Comparison of ENCODE assay signal across 1 cellular context in the genomic region with DNA sequence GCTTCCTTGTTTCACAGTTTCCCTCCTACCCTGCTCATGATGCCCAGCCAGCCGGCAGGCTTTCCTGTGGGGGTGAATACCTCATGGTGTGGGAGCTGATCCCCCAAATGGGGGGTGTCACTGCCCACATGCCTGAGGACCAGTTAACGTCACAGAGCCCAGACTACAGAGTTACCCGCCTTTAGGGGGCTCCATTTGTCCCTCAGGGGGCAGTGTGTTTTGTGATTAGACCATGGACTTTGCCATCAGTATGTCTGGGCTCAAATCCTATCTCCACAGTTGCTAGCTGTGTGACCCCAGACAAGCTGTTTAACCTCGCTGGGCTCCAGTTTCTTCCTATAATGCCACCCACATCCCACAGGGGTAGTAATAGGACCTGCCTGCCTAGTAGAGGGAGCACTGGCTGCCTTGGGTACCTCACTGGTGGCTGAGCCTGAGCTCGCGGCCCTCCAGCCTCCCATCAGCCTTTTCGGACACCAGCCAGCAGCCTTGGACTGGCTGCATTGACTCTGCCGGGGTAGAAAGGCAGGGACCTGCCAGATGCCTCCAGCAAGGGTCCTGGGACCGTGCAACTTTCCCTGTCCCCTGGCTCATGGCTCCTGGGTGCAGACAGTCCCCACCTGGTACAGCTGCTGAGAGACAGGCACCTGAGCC.
TF ChIP-seq lines count a peak whose summit lies in the region.

No MANE protein-coding gene starts in this region.

TF ChIP-seq in HepG2, 621 proteins besides CTCF, POLR2A, EP300 and RAD21 (continued from another document and continues in another):
- TF ChIP-seq THRA (CRISPR knock-in tag; IDR thresholded peaks at IDR 0.05; ENCODE audit: borderline replicate concordance): no peak
- no peak for TF ChIP-seq NRL (CRISPR knock-in tag; IDR thresholded peaks at IDR 0.05; ENCODE audit: borderline replicate concordance)
- no peak for TF ChIP-seq ZNF101 (CRISPR knock-in tag; IDR thresholded peaks at IDR 0.05; ENCODE audit: borderline replicate concordance, low read depth)
- TF ChIP-seq ZNF563 (CRISPR knock-in tag; IDR thresholded peaks at IDR 0.05): 0 out of 2 replicates have a peak, but pooled peaks have one; percentile 59
- TF ChIP-seq ZNF598 (CRISPR knock-in tag; IDR thresholded peaks at IDR 0.05; ENCODE audit: borderline replicate concordance): no peak
- no peak for TF ChIP-seq ETS1 (CRISPR knock-in tag; IDR thresholded peaks at IDR 0.05)
- peak; percentile 28; the same call in 1 of the 2 replicates for TF ChIP-seq ZNF646 (CRISPR knock-in tag; IDR thresholded peaks at IDR 0.05)
- no peak for TF ChIP-seq BRF2 (CRISPR knock-in tag; IDR thresholded peaks at IDR 0.05)
- TF ChIP-seq TFE3 (CRISPR knock-in tag; IDR thresholded peaks at IDR 0.05): no peak
- peak; percentile 65; the same call in 1 of the 2 replicates for TF ChIP-seq ZMYM4 (CRISPR knock-in tag; IDR thresholded peaks at IDR 0.05)
- TF ChIP-seq GFI1 (CRISPR knock-in tag; IDR thresholded peaks at IDR 0.05; ENCODE audit: borderline replicate concordance): no peak
- TF ChIP-seq SRSF4 (IDR thresholded peaks at IDR 0.05; ENCODE audit: low read depth, low read length, poor library complexity, severe bottlenecking): no peak
- no peak for TF ChIP-seq GPBP1L1 (CRISPR knock-in tag; IDR thresholded peaks at IDR 0.05)
- TF ChIP-seq ZNF629 (CRISPR knock-in tag; conservative IDR thresholded peaks at IDR 0.05): no peak
- peak; percentile 66; the same call in 1 of the 2 replicates for TF ChIP-seq ZBTB8A (CRISPR knock-in tag; IDR thresholded peaks at IDR 0.05; ENCODE audit: borderline replicate concordance, low read depth)
- TF ChIP-seq ZNF709 (CRISPR knock-in tag; IDR thresholded peaks at IDR 0.05): no peak
- TF ChIP-seq POLR2G (IDR thresholded peaks at IDR 0.05; ENCODE audit: low read depth, low read length): no peak; the same call in 1 of the 2 replicates
- TF ChIP-seq ZBTB7B (CRISPR knock-in tag; IDR thresholded peaks at IDR 0.05): no peak
- TF ChIP-seq FOXK2 (IDR thresholded peaks at IDR 0.05): no peak
- TF ChIP-seq, protein P1, sequence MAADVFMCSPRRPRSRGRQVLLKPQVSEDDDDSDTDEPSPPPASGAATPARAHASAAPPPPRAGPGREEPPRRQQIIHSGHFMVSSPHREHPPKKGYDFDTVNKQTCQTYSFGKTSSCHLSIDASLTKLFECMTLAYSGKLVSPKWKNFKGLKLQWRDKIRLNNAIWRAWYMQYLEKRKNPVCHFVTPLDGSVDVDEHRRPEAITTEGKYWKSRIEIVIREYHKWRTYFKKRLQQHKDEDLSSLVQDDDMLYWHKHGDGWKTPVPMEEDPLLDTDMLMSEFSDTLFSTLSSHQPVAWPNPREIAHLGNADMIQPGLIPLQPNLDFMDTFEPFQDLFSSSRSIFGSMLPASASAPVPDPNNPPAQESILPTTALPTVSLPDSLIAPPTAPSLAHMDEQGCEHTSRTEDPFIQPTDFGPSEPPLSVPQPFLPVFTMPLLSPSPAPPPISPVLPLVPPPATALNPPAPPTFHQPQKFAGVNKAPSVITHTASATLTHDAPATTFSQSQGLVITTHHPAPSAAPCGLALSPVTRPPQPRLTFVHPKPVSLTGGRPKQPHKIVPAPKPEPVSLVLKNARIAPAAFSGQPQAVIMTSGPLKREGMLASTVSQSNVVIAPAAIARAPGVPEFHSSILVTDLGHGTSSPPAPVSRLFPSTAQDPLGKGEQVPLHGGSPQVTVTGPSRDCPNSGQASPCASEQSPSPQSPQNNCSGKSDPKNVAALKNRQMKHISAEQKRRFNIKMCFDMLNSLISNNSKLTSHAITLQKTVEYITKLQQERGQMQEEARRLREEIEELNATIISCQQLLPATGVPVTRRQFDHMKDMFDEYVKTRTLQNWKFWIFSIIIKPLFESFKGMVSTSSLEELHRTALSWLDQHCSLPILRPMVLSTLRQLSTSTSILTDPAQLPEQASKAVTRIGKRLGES (CRISPR knock-in tag; IDR thresholded peaks at IDR 0.05; ENCODE audit: borderline replicate concordance): no peak
- peak; percentile 68; the same call in 1 of the 2 replicates for TF ChIP-seq CHD4 (IDR thresholded peaks at IDR 0.05; ENCODE audit: borderline replicate concordance, low read length)
- no peak; the same call in 1 of the 2 replicates for TF ChIP-seq ZNF510 (CRISPR knock-in tag; IDR thresholded peaks at IDR 0.05; ENCODE audit: low read depth)
- TF ChIP-seq ZNF33B (CRISPR knock-in tag; IDR thresholded peaks at IDR 0.05): no peak
- TF ChIP-seq, protein P2, sequence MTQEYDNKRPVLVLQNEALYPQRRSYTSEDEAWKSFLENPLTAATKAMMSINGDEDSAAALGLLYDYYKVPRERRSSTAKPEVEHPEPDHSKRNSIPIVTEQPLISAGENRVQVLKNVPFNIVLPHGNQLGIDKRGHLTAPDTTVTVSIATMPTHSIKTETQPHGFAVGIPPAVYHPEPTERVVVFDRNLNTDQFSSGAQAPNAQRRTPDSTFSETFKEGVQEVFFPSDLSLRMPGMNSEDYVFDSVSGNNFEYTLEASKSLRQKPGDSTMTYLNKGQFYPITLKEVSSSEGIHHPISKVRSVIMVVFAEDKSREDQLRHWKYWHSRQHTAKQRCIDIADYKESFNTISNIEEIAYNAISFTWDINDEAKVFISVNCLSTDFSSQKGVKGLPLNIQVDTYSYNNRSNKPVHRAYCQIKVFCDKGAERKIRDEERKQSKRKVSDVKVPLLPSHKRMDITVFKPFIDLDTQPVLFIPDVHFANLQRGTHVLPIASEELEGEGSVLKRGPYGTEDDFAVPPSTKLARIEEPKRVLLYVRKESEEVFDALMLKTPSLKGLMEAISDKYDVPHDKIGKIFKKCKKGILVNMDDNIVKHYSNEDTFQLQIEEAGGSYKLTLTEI (CRISPR knock-in tag; conservative IDR thresholded peaks at IDR 0.05): no peak
- TF ChIP-seq THAP8 (CRISPR knock-in tag; IDR thresholded peaks at IDR 0.05; ENCODE audit: borderline replicate concordance): no peak
- TF ChIP-seq, protein P3, sequence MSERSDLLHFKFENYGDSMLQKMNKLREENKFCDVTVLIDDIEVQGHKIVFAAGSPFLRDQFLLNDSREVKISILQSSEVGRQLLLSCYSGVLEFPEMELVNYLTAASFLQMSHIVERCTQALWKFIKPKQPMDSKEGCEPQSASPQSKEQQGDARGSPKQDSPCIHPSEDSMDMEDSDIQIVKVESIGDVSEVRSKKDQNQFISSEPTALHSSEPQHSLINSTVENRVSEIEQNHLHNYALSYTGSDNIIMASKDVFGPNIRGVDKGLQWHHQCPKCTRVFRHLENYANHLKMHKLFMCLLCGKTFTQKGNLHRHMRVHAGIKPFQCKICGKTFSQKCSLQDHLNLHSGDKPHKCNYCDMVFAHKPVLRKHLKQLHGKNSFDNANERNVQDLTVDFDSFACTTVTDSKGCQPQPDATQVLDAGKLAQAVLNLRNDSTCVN (CRISPR knock-in tag; IDR thresholded peaks at IDR 0.05; ENCODE audit: borderline replicate concordance): no peak
- no peak; the same call in 1 of the 2 replicates for TF ChIP-seq ZNF501 (CRISPR knock-in tag; IDR thresholded peaks at IDR 0.05)
- TF ChIP-seq NFE2L2 (IDR thresholded peaks at IDR 0.05; ENCODE audit: low read length): no peak
